ENCODE assay signal across 8 cellular contexts in the genomic region with DNA sequence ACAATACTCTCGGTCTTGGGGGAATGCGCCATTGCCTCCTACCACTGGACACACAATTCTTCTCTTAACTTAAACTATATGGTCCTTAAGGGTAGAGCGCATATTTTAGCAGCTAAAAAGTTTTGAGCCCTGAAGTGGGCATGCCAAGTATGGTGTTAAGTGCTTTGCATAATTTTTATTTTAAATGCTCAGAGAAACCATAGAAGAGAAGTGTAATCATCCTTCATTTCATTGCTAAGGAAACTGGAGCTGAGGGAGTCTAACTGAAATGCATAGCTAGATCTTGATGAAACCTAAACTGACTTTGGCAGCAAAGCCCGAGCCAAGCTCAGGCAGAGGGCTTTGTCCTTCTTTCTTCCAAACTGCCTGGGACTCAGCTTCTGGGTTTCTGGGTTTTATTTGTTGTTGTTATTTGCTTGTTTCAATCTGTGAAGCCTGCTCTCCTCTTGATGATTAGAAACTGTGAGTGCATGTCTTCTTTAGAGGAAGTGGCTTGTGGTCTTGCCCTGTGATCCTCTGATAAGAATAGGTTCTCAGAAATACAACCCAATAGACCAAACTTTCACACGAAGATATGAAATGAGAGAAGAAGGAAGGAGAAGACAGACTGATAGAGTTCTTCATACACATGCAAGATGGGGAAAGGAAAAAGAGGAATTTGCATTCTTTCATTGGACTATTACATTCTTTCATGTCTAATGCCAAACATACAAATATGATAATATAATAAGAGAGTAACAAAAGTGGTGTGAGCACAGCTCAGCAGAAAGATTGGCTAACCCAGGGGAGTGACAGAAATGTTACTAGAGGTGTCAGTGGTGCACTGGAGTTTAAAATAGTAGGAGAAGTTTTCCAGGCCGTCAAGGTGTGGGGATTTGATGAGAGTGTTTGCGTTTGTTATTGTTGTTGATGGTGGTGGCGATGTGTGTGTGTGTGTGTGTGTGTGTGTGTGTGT. TPM values are rescaled to one million over a fixed set of nuclear protein-coding genes. Genes with fewer than 3 reads are reported as not detected.
DNase-seq lines count a peak whose midpoint lies in the region; ATAC-seq, FAIRE-seq and TF ChIP-seq lines count a peak whose summit lies in the region.

No MANE protein-coding gene starts in this region.

- no peaks in the 10 kb centered on the region for H3K27me3 ChIP-seq in Peyer's patch

- H3K9me3 ChIP-seq in Peyer's patch = no peaks in the 10 kb centered on the region

- no peaks in the 10 kb centered on the region for H3K36me3 ChIP-seq in Peyer's patch

- peaks cover 65% of the 10 kb centered on the region for H3K36me3 Mint-ChIP-seq in activated CD4-positive, alpha-beta T cell treated with anti-CD3 and anti-CD28 coated beads for 36 hours (ENCODE audit: low read depth)
- peaks cover 2% of the 10 kb centered on the region for H3K36me3 Mint-ChIP-seq in neural crest cell (ENCODE audit: low read depth)

- H3K4me3 Mint-ChIP-seq in activated CD4-positive, alpha-beta T cell treated with anti-CD3 and anti-CD28 coated beads for 36 hours = peak overlapping the region; percentile 75
- H3K4me3 Mint-ChIP-seq in neural crest cell = no peak overlapping the region

- peak; percentile 62 for DNase-seq in activated CD4-positive, alpha-beta T cell treated with anti-CD3 and anti-CD28 coated beads for 36 hours
- no peak for DNase-seq in activated CD4-positive, alpha-beta T cell treated with anti-CD3 and anti-CD28 coated beads, Interleukin-2, amount 50 U/mL, for 48 hours
- peak in 1 of 3 donors; percentile 72 for DNase-seq in Peyer's patch
- no peak for DNase-seq in neural crest cell (ENCODE audit: low read depth, low spot score)
- DNase-seq in hippocampal formation (lab: John Stamatoyannopoulos, UW) = no peak
- DNase-seq in frontal cortex (ENCODE audit: low spot score in 2 of 2) = no peak
- no peak for DNase-seq in EL

- no peaks in the 10 kb centered on the region for H3K27me3 Mint-ChIP-seq in activated CD4-positive, alpha-beta T cell treated with anti-CD3 and anti-CD28 coated beads for 36 hours
- H3K27me3 Mint-ChIP-seq in neural crest cell (ENCODE audit: low read depth) = no peaks in the 10 kb centered on the region

- H3K4me3 ChIP-seq in Peyer's patch = no peak overlapping the region

- intact Hi-C loops in activated CD4-positive, alpha-beta T cell treated with anti-CD3 and anti-CD28 coated beads for 36 hours (cut with DNase I, micrococcal nuclease) = loop anchor here (1.0 to 5.0 kb wide), 6 partner anchors 8 to 1773 kb away; partner anchors contain the start of genes RSAD2 (in 2 of the 2), ID2 (in 1 of the 2) and RNF144A (in 1 of the 2)

- peaks cover 90% of the 10 kb centered on the region for H3K4me1 Mint-ChIP-seq in activated CD4-positive, alpha-beta T cell treated with anti-CD3 and anti-CD28 coated beads for 36 hours
- H3K4me1 Mint-ChIP-seq in neural crest cell = peaks cover 6% of the 10 kb centered on the region

- peaks cover 10% of the 10 kb centered on the region for H3K9me3 Mint-ChIP-seq in activated CD4-positive, alpha-beta T cell treated with anti-CD3 and anti-CD28 coated beads for 36 hours (ENCODE audit: low read depth)
- no peaks in the 10 kb centered on the region for H3K9me3 Mint-ChIP-seq in neural crest cell

- H3K27ac Mint-ChIP-seq in activated CD4-positive, alpha-beta T cell treated with anti-CD3 and anti-CD28 coated beads for 36 hours = peak overlapping the region; percentile 99
- H3K27ac Mint-ChIP-seq in neural crest cell (ENCODE audit: unreplicated experiment) = peak overlapping the region; percentile 17

- TF ChIP-seq CTCF in Peyer's patch (IDR thresholded peaks at IDR 0.05) (no peak), neural crest cell (conservative IDR thresholded peaks at IDR 0.05) (no peak)

- POLR2A ChIA-PET in activated CD4-positive, alpha-beta T cell treated with anti-CD3 and anti-CD28 coated beads for 36 hours (lab: Charles Lee) = no interaction called here

- FAIRE-seq in frontal cortex (lab: Jason Lieb, UNC) = no peak

- CTCF ChIA-PET in activated CD4-positive, alpha-beta T cell treated with anti-CD3 and anti-CD28 coated beads for 36 hours (lab: Charles Lee) = interaction anchor here (0.6 to 5.6 kb wide), 10 partner anchors 7 to 134 kb away, joined by 3 to 47 read pairs (median 4); partner anchors contain the start of gene RSAD2

- TF ChIP-seq POLR2A in Peyer's patch (IDR thresholded peaks at IDR 0.05) = no peak

- peak overlapping the region in 3 of 4 donors; percentile 44 to 57 (median 45) for H3K27ac ChIP-seq in Peyer's patch

- H3K4me1 ChIP-seq in Peyer's patch = peaks cover 0 to 6% (median 2%) of the 10 kb centered on the region in 4 donors

- ATAC-seq in activated CD4-positive, alpha-beta T cell treated with anti-CD3 and anti-CD28 coated beads for 36 hours = peak; percentile 34
- ATAC-seq in HG02938 (IDR thresholded peaks at IDR 0.05; ENCODE audit: unreplicated experiment) = peak; percentile 99

RNA-seq across cellular contexts. Expression of gene RNF144A, which starts 7.5 kb away (rescaled TPM):
- total RNA-seq in activated CD4-positive, alpha-beta T cell treated with anti-CD3 and anti-CD28 coated beads for 36 hours = 10 to 100 TPM; 38.6 to 42.7 TPM
- total RNA-seq in Peyer's patch = 10 to 100 TPM in 3 of 4 donors, 1 to 10 TPM in 1; 9.1 to 16.5 (median 13.9) TPM
- 49.6 and 49.9 TPM in 2 replicates for total RNA-seq in neural crest cell
- total RNA-seq in frontal cortex = 33.8 TPM

RNA-seq across cellular contexts. Expression of gene RSAD2, which starts 32.1 kb away (rescaled TPM):
- total RNA-seq in activated CD4-positive, alpha-beta T cell treated with anti-CD3 and anti-CD28 coated beads for 36 hours = 10 to 100 TPM in 1 of 2 experiments, 1 to 10 TPM in 1; 8.1 to 10.2 TPM
- 1 to 10 TPM; 1.2 to 5.8 (median 2.2) TPM for total RNA-seq in Peyer's patch
- total RNA-seq in neural crest cell = 1.0 and 1.1 TPM in 2 replicates
- 3.3 TPM for total RNA-seq in frontal cortex

RNA-seq across cellular contexts. Expression of gene CMPK2, which starts 44.0 kb away (rescaled TPM):
- total RNA-seq in activated CD4-positive, alpha-beta T cell treated with anti-CD3 and anti-CD28 coated beads for 36 hours = 1 to 10 TPM; 6.2 to 8.7 TPM
- 10 to 100 TPM in 3 of 4 donors, 1 to 10 TPM in 1; 7.4 to 13.2 (median 11.4) TPM for total RNA-seq in Peyer's patch
- 2.2 and 3.3 TPM in 2 replicates for total RNA-seq in neural crest cell
- 10.2 TPM for total RNA-seq in frontal cortex
